Comparison of ENCODE assay signal across 8 cellular contexts in genomic region chr6:30007132-30007764, GRCh38. TPM values are rescaled to one million over a fixed set of nuclear protein-coding genes. Genes with fewer than 3 reads are reported as not detected.
DNase-seq lines count a peak whose midpoint lies in the region; ATAC-seq lines count a peak whose summit lies in the region.

No MANE protein-coding gene starts in this region.

- no peaks in the 10 kb centered on the region for H3K9me3 ChIP-seq in subcutaneous abdominal adipose tissue (ENCODE audit: control insufficient read depth in 5 of 5, low read length in 5 of 5)

- DNase-seq in stimulated activated CD4-positive, alpha-beta T cell treated with anti-CD3 and anti-CD28 coated beads, Interleukin-12 subunit alpha, Interleukin-12 subunit beta, amount 100 ng/mL, for 24 hours (ENCODE audit: low read depth in 2 of 2): peak; percentile 12 to 20
- DNase-seq in stimulated activated CD4-positive, alpha-beta T cell treated with anti-CD3 and anti-CD28 coated beads, Interleukin-2, amount 100 ng/mL, for 48 hours: no peak
- DNase-seq in cerebellum (ENCODE audit: low spot score) (peak; percentile 23), memory B cell (ENCODE audit: low spot score in 2 of 2) (peak; percentile 5 to 19), HuH-7.5 (ENCODE audit: low spot score) (no peak)

- no peaks in the 10 kb centered on the region for H3K9me3 Mint-ChIP-seq in memory B cell

- peak overlapping the region in 4 of 5 donors; percentile 67 to 78 (median 70) for H3K4me3 ChIP-seq in subcutaneous abdominal adipose tissue (ENCODE audit: low read depth in 1 of 5, low read length in 5 of 5)

- ATAC-seq in memory B cell (ENCODE audit: low read depth) (peak; percentile 30), HG03342 (IDR thresholded peaks at IDR 0.05; ENCODE audit: unreplicated experiment) (no peak), HG03045 (IDR thresholded peaks at IDR 0.05; ENCODE audit: unreplicated experiment) (no peak)

- H3K27ac ChIP-seq in subcutaneous abdominal adipose tissue (ENCODE audit: low read depth, low read length): no peak overlapping the region

- H3K27me3 Mint-ChIP-seq in memory B cell: peaks cover 16% of the 10 kb centered on the region

- H3K4me1 Mint-ChIP-seq in memory B cell: peaks cover 14% of the 10 kb centered on the region

- peak overlapping the region; percentile 51 for H3K4me3 Mint-ChIP-seq in memory B cell

- H3K36me3 Mint-ChIP-seq in memory B cell: peaks cover 19% of the 10 kb centered on the region

- H3K4me1 ChIP-seq in subcutaneous abdominal adipose tissue (ENCODE audit: control insufficient read depth in 5 of 5, insufficient read depth in 5 of 5, low read length in 5 of 5): peaks cover 0 to 21% (median 18%) of the 10 kb centered on the region in 5 donors

- H3K36me3 ChIP-seq in subcutaneous abdominal adipose tissue (ENCODE audit: control insufficient read depth in 5 of 5, insufficient read depth in 5 of 5, low read length in 5 of 5): peaks cover 0 to 7% (median 4%) of the 10 kb centered on the region in 5 donors

- H3K9ac ChIP-seq in subcutaneous abdominal adipose tissue (ENCODE audit: low read length in 5 of 5): peak overlapping the region in 3 of 5 donors; percentile 63 to 70 (median 64)

- no peak overlapping the region for H3K27ac Mint-ChIP-seq in memory B cell

- peaks cover 4 to 23% (median 20%) of the 10 kb centered on the region in 5 donors for H3K27me3 ChIP-seq in subcutaneous abdominal adipose tissue (ENCODE audit: control insufficient read depth in 5 of 5, insufficient read depth in 4 of 5, low read length in 5 of 5)

RNA-seq across cellular contexts. Expression of gene POLR1H, which starts 53.8 kb away (rescaled TPM):
- 13.1 TPM for total RNA-seq in cerebellum

RNA-seq across cellular contexts. Expression of gene PPP1R11, which starts 59.8 kb away (rescaled TPM):
- total RNA-seq in cerebellum: 15.2 TPM

Comparison
In these comparisons a context has a peak if more than half of its experiments do, and no peak if none do; other contexts are left out.
1. DNase-seq: peak in stimulated activated CD4-positive, alpha-beta T cell treated with anti-CD3 and anti-CD28 coated beads, Interleukin-12 subunit alpha, Interleukin-12 subunit beta, amount 100 ng/mL, for 24 hours (2 of 2), cerebellum (single experiment) and memory B cell (2 of 2); none in stimulated activated CD4-positive, alpha-beta T cell treated with anti-CD3 and anti-CD28 coated beads, Interleukin-2, amount 100 ng/mL, for 48 hours (0 of 2) and HuH-7.5 (single experiment).